ENCODE assay signal across 9 cellular contexts in the genomic region with DNA sequence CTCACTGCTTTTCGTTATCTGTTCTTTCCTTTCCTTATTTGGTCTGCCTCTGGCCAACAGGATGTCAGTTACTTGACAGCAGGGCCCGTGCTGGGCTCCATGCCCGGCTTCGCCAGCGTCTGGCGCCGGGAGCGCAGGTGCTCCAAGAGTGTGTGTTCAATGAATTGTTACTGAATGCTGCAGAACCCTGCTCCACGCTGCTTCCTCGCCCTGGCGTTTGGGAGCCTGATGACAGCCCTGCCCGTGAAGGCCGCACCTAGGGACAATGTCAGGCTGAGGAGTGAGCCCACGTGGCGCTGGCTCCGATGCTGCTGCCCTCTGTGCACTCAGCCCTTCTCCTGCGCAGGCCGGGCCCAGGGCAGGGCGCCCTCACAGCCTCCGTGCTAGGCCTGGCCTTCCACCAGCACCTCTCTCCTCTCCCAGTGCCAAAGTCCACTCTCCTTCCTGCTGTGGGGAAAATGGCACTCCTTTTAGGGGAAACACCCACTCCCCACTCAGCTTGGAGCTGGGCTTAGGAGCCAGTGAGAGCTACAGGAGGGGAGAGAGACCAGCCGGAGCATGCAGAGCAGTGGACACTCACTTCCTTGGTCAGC. TPM values are rescaled to one million over a fixed set of nuclear protein-coding genes. Genes with fewer than 3 reads are reported as not detected.
DNase-seq lines count a peak whose midpoint lies in the region; ATAC-seq, FAIRE-seq and TF ChIP-seq lines count a peak whose summit lies in the region.
"Had no signal": no experiment of that assay in that cellular context is flagged by ENCODE, and none has a peak within 500 bp of the region (broad histone marks: within the 10 kb centered on the region; RNA-seq: fewer than 3 reads in every experiment).

No MANE protein-coding gene starts in this region.

- H4K20me1 ChIP-seq in endothelial cell of umbilical vein (replicated peaks; ENCODE audit: control insufficient read depth, extremely low read depth, insufficient read depth, low read length), result no peaks in the 10 kb centered on the region
- H4K20me1 ChIP-seq in PC-9 (ENCODE audit: insufficient read depth), result no peaks in the 10 kb centered on the region

- ATAC-seq in HG02852 (IDR thresholded peaks at IDR 0.05; ENCODE audit: unreplicated experiment), result no peak

- dilution Hi-C loops in endothelial cell of umbilical vein (cut with MboI; ENCODE audit: extremely low pct_ligation_motif_present, low sequenced_read_pairs), result no loop called here

- POLR2A ChIA-PET in endothelial cell of umbilical vein (lab: Charles Lee), result no interaction called here
- POLR2A ChIA-PET in PC-9 (lab: Charles Lee; ENCODE audit: unreplicated experiment), result no interaction called here

- H3K79me2 ChIP-seq in endothelial cell of umbilical vein (ENCODE audit: control insufficient read depth, insufficient read depth, low read length) (no peaks in the 10 kb centered on the region), PC-9 (ENCODE audit: low read depth) (no peaks in the 10 kb centered on the region)

- peaks cover 4% of the 10 kb centered on the region for H3K4me1 Mint-ChIP-seq in nephron

- no peaks in the 10 kb centered on the region for H3K9me3 ChIP-seq in endothelial cell of umbilical vein (replicated peaks; ENCODE audit: control insufficient read depth, insufficient read depth, low read length)
- no peaks in the 10 kb centered on the region for H3K9me3 ChIP-seq in PC-9 (ENCODE audit: insufficient read depth, low read depth)

- TF ChIP-seq POLR2A in endothelial cell of umbilical vein (IDR thresholded peaks at IDR 0.05; ENCODE audit: low read depth, low read length), result no peak

- 0 out of 2 replicates have a peak, but pooled peaks cover 6% of the 10 kb centered on the region for H3F3A ChIP-seq in PC-9 (ENCODE audit: insufficient read depth, low read depth)

- peaks cover 0 to 5% of the 10 kb centered on the region in 2 experiments for H3K27me3 ChIP-seq in endothelial cell of umbilical vein (ENCODE audit: control insufficient read depth in 2 of 2, insufficient read depth in 2 of 2, low read length in 2 of 2)
- H3K27me3 ChIP-seq in PC-9 (ENCODE audit: insufficient read depth, low read depth), result no peaks in the 10 kb centered on the region

- H3K4me3 ChIP-seq in endothelial cell of umbilical vein (replicated peaks in 1 of 3; ENCODE audit: insufficient read depth in 1 of 3, low read depth in 1 of 3, low read length in 3 of 3) (no peak overlapping the region), PC-9 (no peak overlapping the region)

- no peak overlapping the region for H3K4me3 Mint-ChIP-seq in nephron
- H3K4me3 Mint-ChIP-seq: activated naive CD8-positive, alpha-beta T cell had no signal

- H3K4me1 ChIP-seq in endothelial cell of umbilical vein (ENCODE audit: control insufficient read depth, extremely low read depth, insufficient read depth, low read length) (no peaks in the 10 kb centered on the region), PC-9 (replicated peaks; ENCODE audit: insufficient read depth) (peaks cover 15% of the 10 kb centered on the region)

- no peak overlapping the region for H2AFZ ChIP-seq in endothelial cell of umbilical vein (ENCODE audit: low read depth, low read length)
- no peak overlapping the region for H2AFZ ChIP-seq in PC-9

- H3K9me3 Mint-ChIP-seq in nephron, result no peaks in the 10 kb centered on the region

- H3K4me2 ChIP-seq in endothelial cell of umbilical vein (ENCODE audit: insufficient read depth, low read length) (no peak overlapping the region), PC-9 (no peak overlapping the region)

- no peak for FAIRE-seq in endothelial cell of umbilical vein (lab: Jason Lieb, UNC)

- H3K36me3 Mint-ChIP-seq in nephron (ENCODE audit: low read depth), result no peaks in the 10 kb centered on the region
- H3K36me3 Mint-ChIP-seq: activated naive CD8-positive, alpha-beta T cell had no signal

- H3K27ac ChIP-seq in endothelial cell of umbilical vein (ENCODE audit: insufficient read depth, low read depth, low read length) (no peak overlapping the region), PC-9 (no peak overlapping the region)

- peak overlapping the region; percentile 1 to 58 (median 5) for H3K27ac Mint-ChIP-seq in nephron
- H3K27ac Mint-ChIP-seq: activated naive CD8-positive, alpha-beta T cell had no signal

- no peak overlapping the region for H3K9ac ChIP-seq in endothelial cell of umbilical vein (replicated peaks; ENCODE audit: extremely low read depth, insufficient read depth, low read length)

- intact Hi-C loops in endothelial cell of umbilical vein (cut with micrococcal nuclease) (no loop called here), PC-9 (cut with micrococcal nuclease; ENCODE audit: unreplicated experiment) (no loop called here)

- BruUV-seq in endothelial cell of umbilical vein (replicated peaks; lab: Mats Ljungman, UMichigan) (no TSS peak), PC-9 (replicated peaks; lab: Mats Ljungman, UMichigan) (no TSS peak)

- peak; percentile 72 for DNase-seq in DMS53 treated with DMSO at 0.1 percent for 48 hours (lab: John Stamatoyannopoulos, UW; ENCODE audit: unreplicated experiment)
- peak; percentile 49 for DNase-seq in NCI-H510A (lab: John Stamatoyannopoulos, UW)
- peak; percentile 37 for DNase-seq in endothelial cell of umbilical vein (ENCODE audit: low read depth, low spot score)
- no peak for DNase-seq in NCI-H1436 treated with DMSO at 0.1 percent for 48 hours (lab: John Stamatoyannopoulos, UW)
- no peak for DNase-seq in PC-9
- DNase-seq in NCI-H128 (lab: John Stamatoyannopoulos, UW; ENCODE audit: unreplicated experiment), result no peak

- H3K9me1 ChIP-seq in endothelial cell of umbilical vein (replicated peaks; ENCODE audit: control insufficient read depth, extremely low read depth, insufficient read depth, low read length), result no peaks in the 10 kb centered on the region

- H3K9me2 ChIP-seq in PC-9 (ENCODE audit: insufficient read depth), result no peaks in the 10 kb centered on the region

- TF ChIP-seq CTCF in endothelial cell of umbilical vein (IDR thresholded peaks at IDR 0.05; ENCODE audit: extremely low read depth in 1 of 2, insufficient read depth in 1 of 2, low read depth in 1 of 2, low read length in 2 of 2) (no peak), nephron (IDR thresholded peaks at IDR 0.05; ENCODE audit: unreplicated experiment in 3 of 3) (no peak), PC-9 (conservative IDR thresholded peaks at IDR 0.05) (no peak)

- CTCF ChIA-PET in endothelial cell of umbilical vein (lab: Charles Lee), result interaction anchor here (1.5 to 2.1 kb wide), 4 partner anchors 10 to 198 kb away, joined by 4 to 18 read pairs (median 11); no protein-coding TSS in a partner anchor
- CTCF ChIA-PET in PC-9 (lab: Charles Lee), result no interaction called here

- peaks cover 9% of the 10 kb centered on the region for H3K27me3 Mint-ChIP-seq in nephron (ENCODE audit: low read depth)
- H3K27me3 Mint-ChIP-seq: activated naive CD8-positive, alpha-beta T cell had no signal

- H3K36me3 ChIP-seq in endothelial cell of umbilical vein (ENCODE audit: control insufficient read depth in 2 of 2, extremely low read depth in 1 of 2, insufficient read depth in 2 of 2, low read length in 2 of 2) (no peaks in the 10 kb centered on the region), PC-9 (ENCODE audit: low read depth) (no peaks in the 10 kb centered on the region)

TF ChIP-seq in endothelial cell of umbilical vein, 7 proteins besides CTCF, POLR2A, EP300 and RAD21:
- peak; percentile 52 for TF ChIP-seq EZH2 (IDR thresholded peaks at IDR 0.05; ENCODE audit: borderline replicate concordance, low read depth, low read length, severe bottlenecking)
- TF ChIP-seq, protein P1, sequence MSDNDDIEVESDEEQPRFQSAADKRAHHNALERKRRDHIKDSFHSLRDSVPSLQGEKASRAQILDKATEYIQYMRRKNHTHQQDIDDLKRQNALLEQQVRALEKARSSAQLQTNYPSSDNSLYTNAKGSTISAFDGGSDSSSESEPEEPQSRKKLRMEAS (IDR thresholded peaks at IDR 0.05; ENCODE audit: insufficient read depth, insufficient read length), result no peak
- TF ChIP-seq POLR2AphosphoS5 (IDR thresholded peaks at IDR 0.05; ENCODE audit: insufficient read depth, low read depth, low read length), result no peak
- TF ChIP-seq MYC (IDR thresholded peaks at IDR 0.05; ENCODE audit: low read depth, low read length), result no peak
- no peak for TF ChIP-seq JUN (IDR thresholded peaks at IDR 0.05; ENCODE audit: borderline replicate concordance, insufficient read depth, insufficient read length, low read depth)
- no peak for TF ChIP-seq FOS (IDR thresholded peaks at IDR 0.05; ENCODE audit: borderline replicate concordance, insufficient read depth, low read length)
- no peak for TF ChIP-seq GATA2 (IDR thresholded peaks at IDR 0.05; ENCODE audit: insufficient read depth, insufficient read length, low read depth, low read length)

RNA-seq across cellular contexts. Expression of a gene that starts 51.4 kb away (rescaled TPM):
- total RNA-seq in endothelial cell of umbilical vein (36.4 and 37.0 TPM in 2 replicates), PC-9 (2021) (39.3 and 46.4 TPM in 2 replicates)
- polyA plus RNA-seq in endothelial cell of umbilical vein, result 11.6 and 12.3 TPM in 2 replicates
- 14.6 and 15.7 TPM in 2 replicates for polyA plus RNA-seq in endothelial cell of umbilical vein (2011; cell fraction: cytosol; rRNA removed)
- 11.7 and 18.5 TPM in 2 replicates for polyA plus RNA-seq in endothelial cell of umbilical vein (2011; cell fraction: nucleus; rRNA removed)
- 24.2 and 29.3 TPM in 2 replicates for polyA plus RNA-seq in endothelial cell of umbilical vein (2012)
- polyA minus RNA-seq in endothelial cell of umbilical vein, result 20.6 and 20.7 TPM in 2 replicates
- 16.8 TPM for polyA minus RNA-seq in endothelial cell of umbilical vein (2011; cell fraction: cytosol; rRNA and poly(A)+ RNA removed)
- polyA minus RNA-seq in endothelial cell of umbilical vein (2011; cell fraction: nucleus; rRNA and poly(A)+ RNA removed), result 12.9 and 13.5 TPM in 2 replicates

Comparison
In these comparisons a context has a peak if more than half of its experiments do, and no peak if none do; other contexts are left out.
1. DNase-seq: peak in DMS53 treated with DMSO at 0.1 percent for 48 hours (single experiment), NCI-H510A (single experiment) and endothelial cell of umbilical vein (single experiment); none in NCI-H1436 treated with DMSO at 0.1 percent for 48 hours (single experiment), PC-9 (0 of 2) and NCI-H128 (single experiment).